ENCODE assay signal across 38 cellular contexts in the genomic region with DNA sequence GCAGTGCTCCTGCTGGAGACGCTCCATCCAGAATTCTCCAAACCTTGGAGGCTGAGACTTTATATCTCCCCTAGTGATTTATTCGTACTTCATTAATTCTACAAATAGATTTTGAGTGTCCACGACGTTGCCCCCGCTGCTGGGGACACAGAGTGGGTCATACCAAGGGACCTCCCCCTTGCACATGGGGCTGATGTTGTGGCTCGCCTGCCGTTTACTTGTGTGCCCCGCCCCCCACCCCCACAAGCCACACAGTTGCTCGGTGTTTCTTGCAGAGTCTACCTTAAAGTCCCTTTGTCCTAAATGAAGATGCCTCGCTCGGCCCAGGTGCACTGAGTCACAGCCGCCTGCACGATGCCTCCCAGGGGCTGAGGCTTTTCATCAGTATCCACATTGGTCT. TPM values are rescaled to one million over a fixed set of nuclear protein-coding genes. Genes with fewer than 3 reads are reported as not detected.
"Had no signal": no experiment of that assay in that cellular context is flagged by ENCODE, and none has a peak within 500 bp of the region (broad histone marks: within the 10 kb centered on the region; RNA-seq: fewer than 3 reads in every experiment).

No MANE protein-coding gene starts in this region.

- H3K4me1 ChIP-seq: adrenal gland, body of pancreas, breast epithelium had no signal

- H3K9me3 Mint-ChIP-seq: activated naive CD4-positive, alpha-beta T cell treated with anti-CD3 and anti-CD28 coated beads for 36 hours; activated naive CD4-positive, alpha-beta T cell treated with anti-CD3 and anti-CD28 coated beads, Interleukin-2, amount 10 ng/mL, durations not matched to agents 7 days and 5 days; activated naive CD4-positive, alpha-beta T cell treated with anti-CD3 and anti-CD28 coated beads, Interleukin-2, amount 50 U/mL, for 24 hours; activated naive CD4-positive, alpha-beta T cell treated with anti-CD3 and anti-CD28 coated beads, Interleukin-2, amount 50 U/mL, for 72 hours; activated naive CD8-positive, alpha-beta T cell treated with anti-CD3 and anti-CD28 coated beads for 36 hours; activated naive CD8-positive, alpha-beta T cell treated with anti-CD3 and anti-CD28 coated beads, Interleukin-2, amount 10 ng/mL, durations not matched to agents 7 days and 5 days; activated naive CD8-positive, alpha-beta T cell treated with anti-CD3 and anti-CD28 coated beads, Interleukin-2, amount 50 U/mL, for 24 hours; activated T-cell treated with anti-CD3 and anti-CD28 coated beads, Interleukin-2, amount 50 U/mL, for 24 hours; activated T-cell treated with anti-CD3 and anti-CD28 coated beads, Interleukin-2, amount 50 U/mL, for 4 hours; activated T-helper 1 cell treated with anti-CD3 and anti-CD28 coated beads, Interleukin-12 subunit alpha, Interleukin-12 subunit beta, Interleukin-2, Interleukin-4 antibody, amounts not matched to agents 30 ng/mL and 10 ng/mL and 1 ng/mL, durations not matched to agents 14 hours and 24 hours and 36 hours; activated T-helper 17 cell treated with anti-CD3 and anti-CD28 coated beads, Interleukin-2, amount 50 U/mL, for 72 hours; activated T-helper 2 cell treated with anti-CD3 and anti-CD28 coated beads, Interferon-gamma antibody, Interleukin-2, Interleukin-4, amounts not matched to agents 10 μg/mL and 5 μg/mL and 100 μg/mL, durations not matched to agents 14 hours and 24 hours and 36 hours; central memory CD8-positive, alpha-beta T cell had no signal

- H3K4me3 ChIP-seq: adrenal gland, ascending aorta, body of pancreas, breast epithelium, cardiac muscle cell had no signal

- H3K36me3 ChIP-seq: adrenal gland, ascending aorta, brain microvascular endothelial cell, breast epithelium, cardiac muscle cell had no signal

- H3K36me3 Mint-ChIP-seq: activated naive CD4-positive, alpha-beta T cell treated with anti-CD3 and anti-CD28 coated beads, Interleukin-2, amount 10 ng/mL, durations not matched to agents 7 days and 5 days; activated naive CD4-positive, alpha-beta T cell treated with anti-CD3 and anti-CD28 coated beads, Interleukin-2, amount 50 U/mL, for 24 hours; activated naive CD4-positive, alpha-beta T cell treated with anti-CD3 and anti-CD28 coated beads, Interleukin-2, amount 50 U/mL, for 72 hours; activated naive CD8-positive, alpha-beta T cell; activated naive CD8-positive, alpha-beta T cell treated with anti-CD3 and anti-CD28 coated beads for 36 hours; activated naive CD8-positive, alpha-beta T cell treated with anti-CD3 and anti-CD28 coated beads, Interleukin-2, amount 10 ng/mL, durations not matched to agents 7 days and 5 days; brain had no signal

- H3K4me1 Mint-ChIP-seq: activated naive CD4-positive, alpha-beta T cell treated with anti-CD3 and anti-CD28 coated beads, Interleukin-2, amount 10 ng/mL, durations not matched to agents 7 days and 5 days; activated naive CD4-positive, alpha-beta T cell treated with anti-CD3 and anti-CD28 coated beads, Interleukin-2, amount 50 U/mL, for 24 hours; activated naive CD8-positive, alpha-beta T cell treated with anti-CD3 and anti-CD28 coated beads for 36 hours; activated naive CD8-positive, alpha-beta T cell treated with anti-CD3 and anti-CD28 coated beads, Interleukin-2, amount 10 ng/mL, durations not matched to agents 7 days and 5 days; activated naive CD8-positive, alpha-beta T cell treated with anti-CD3 and anti-CD28 coated beads, Interleukin-2, amount 50 U/mL, for 24 hours; activated T-helper 17 cell treated with anti-CD3 and anti-CD28 coated beads, Interleukin-2, amount 50 U/mL, for 72 hours; central memory CD8-positive, alpha-beta T cell had no signal

- H3K27me3 ChIP-seq: adrenal gland, ascending aorta, body of pancreas, brain microvascular endothelial cell, breast epithelium, cardiac muscle cell had no signal

- DNase-seq: activated effector memory CD4-positive, alpha-beta T cell treated with anti-CD3 and anti-CD28 coated beads, Interleukin-2, amount 50 U/mL, for 16 hours; activated effector memory CD4-positive, alpha-beta T cell treated with Interleukin-2 at 50 U/mL for 16 hours; activated gamma-delta T cell; activated gamma-delta T cell treated with Interleukin-2 at 50 U/mL for 16 hours; activated naive CD4-positive, alpha-beta T cell; activated naive CD4-positive, alpha-beta T cell treated with anti-CD3 and anti-CD28 coated beads for 36 hours; activated naive CD4-positive, alpha-beta T cell treated with anti-CD3 and anti-CD28 coated beads, Interleukin-2, amount 10 ng/mL, durations not matched to agents 7 days and 5 days; activated naive CD4-positive, alpha-beta T cell treated with anti-CD3 and anti-CD28 coated beads, Interleukin-2, amount 50 U/mL, for 16 hours; activated naive CD4-positive, alpha-beta T cell treated with Interleukin-2 at 50 U/mL for 16 hours; activated naive CD8-positive, alpha-beta T cell treated with anti-CD3 and anti-CD28 coated beads for 36 hours; activated naive CD8-positive, alpha-beta T cell treated with anti-CD3 and anti-CD28 coated beads, Interleukin-2, amount 10 ng/mL, durations not matched to agents 7 days and 5 days; activated naive CD8-positive, alpha-beta T cell treated with anti-CD3 and anti-CD28 coated beads, Interleukin-2, amount 50 U/mL, for 24 hours; activated T-cell treated with anti-CD3 and anti-CD28 coated beads for 4 hours; activated T-cell treated with anti-CD3 and anti-CD28 coated beads, Interleukin-2, amount 50 U/mL, for 1 hour; activated T-cell treated with anti-CD3 and anti-CD28 coated beads, Interleukin-2, amount 50 U/mL, for 24 hours; activated T-cell treated with anti-CD3 and anti-CD28 coated beads, Interleukin-2, amount 50 U/mL, for 4 hours; activated T-cell treated with anti-CD3 and anti-CD28 coated beads, Interleukin-2, amount 50 U/mL, for 48 hours; adrenal gland; amniotic stem cell; amygdala; anterior cingulate cortex; aorta; body of pancreas; brain microvascular endothelial cell; caudate nucleus; central memory CD4-positive, alpha-beta T cell; cerebellar nuclear complex had no signal

- H3K27ac Mint-ChIP-seq: activated naive CD4-positive, alpha-beta T cell treated with anti-CD3 and anti-CD28 coated beads for 36 hours; activated naive CD4-positive, alpha-beta T cell treated with anti-CD3 and anti-CD28 coated beads, Interleukin-2, amount 10 ng/mL, durations not matched to agents 7 days and 5 days; activated naive CD4-positive, alpha-beta T cell treated with anti-CD3 and anti-CD28 coated beads, Interleukin-2, amount 50 U/mL, for 24 hours; activated naive CD4-positive, alpha-beta T cell treated with anti-CD3 and anti-CD28 coated beads, Interleukin-2, amount 50 U/mL, for 72 hours; activated naive CD8-positive, alpha-beta T cell; activated naive CD8-positive, alpha-beta T cell treated with anti-CD3 and anti-CD28 coated beads for 36 hours; activated naive CD8-positive, alpha-beta T cell treated with anti-CD3 and anti-CD28 coated beads, Interleukin-2, amount 10 ng/mL, durations not matched to agents 7 days and 5 days; activated naive CD8-positive, alpha-beta T cell treated with anti-CD3 and anti-CD28 coated beads, Interleukin-2, amount 50 U/mL, for 24 hours; activated T-cell treated with anti-CD3 and anti-CD28 coated beads, Interleukin-2, amount 50 U/mL, for 24 hours; activated T-helper 1 cell treated with anti-CD3 and anti-CD28 coated beads, Interleukin-12 subunit alpha, Interleukin-12 subunit beta, Interleukin-2, Interleukin-4 antibody, amounts not matched to agents 30 ng/mL and 10 ng/mL and 1 ng/mL, durations not matched to agents 14 hours and 24 hours and 36 hours; activated T-helper 17 cell treated with anti-CD3 and anti-CD28 coated beads, Interleukin-2, amount 50 U/mL, for 72 hours; activated T-helper 2 cell treated with anti-CD3 and anti-CD28 coated beads, Interferon-gamma antibody, Interleukin-2, Interleukin-4, amounts not matched to agents 10 μg/mL and 5 μg/mL and 100 μg/mL, durations not matched to agents 14 hours and 24 hours and 36 hours had no signal

- H3K9me3 ChIP-seq: adrenal gland, ascending aorta, body of pancreas, breast epithelium had no signal

- ATAC-seq: activated naive CD4-positive, alpha-beta T cell treated with anti-CD3 and anti-CD28 coated beads, Interleukin-2, amount 50 U/mL, for 72 hours; activated naive CD8-positive, alpha-beta T cell treated with anti-CD3 and anti-CD28 coated beads, Interleukin-2, amount 50 U/mL, for 24 hours; activated T-cell treated with anti-CD3 and anti-CD28 coated beads, Interleukin-2, amount 50 U/mL, for 4 hours; activated T-helper 17 cell treated with anti-CD3 and anti-CD28 coated beads, Interleukin-2, amount 50 U/mL, for 72 hours; body of pancreas had no signal

- H3K27ac ChIP-seq: adrenal gland, ascending aorta, body of pancreas, brain microvascular endothelial cell, breast epithelium, cardiac muscle cell had no signal

- H3K4me3 Mint-ChIP-seq: activated naive CD4-positive, alpha-beta T cell treated with anti-CD3 and anti-CD28 coated beads for 36 hours; activated naive CD4-positive, alpha-beta T cell treated with anti-CD3 and anti-CD28 coated beads, Interleukin-2, amount 10 ng/mL, durations not matched to agents 7 days and 5 days; activated naive CD4-positive, alpha-beta T cell treated with anti-CD3 and anti-CD28 coated beads, Interleukin-2, amount 50 U/mL, for 24 hours; activated naive CD8-positive, alpha-beta T cell; activated naive CD8-positive, alpha-beta T cell treated with anti-CD3 and anti-CD28 coated beads for 36 hours; activated naive CD8-positive, alpha-beta T cell treated with anti-CD3 and anti-CD28 coated beads, Interleukin-2, amount 10 ng/mL, durations not matched to agents 7 days and 5 days; activated naive CD8-positive, alpha-beta T cell treated with anti-CD3 and anti-CD28 coated beads, Interleukin-2, amount 50 U/mL, for 24 hours; activated T-cell treated with anti-CD3 and anti-CD28 coated beads, Interleukin-2, amount 50 U/mL, for 24 hours; activated T-cell treated with anti-CD3 and anti-CD28 coated beads, Interleukin-2, amount 50 U/mL, for 4 hours; activated T-helper 1 cell treated with anti-CD3 and anti-CD28 coated beads, Interleukin-12 subunit alpha, Interleukin-12 subunit beta, Interleukin-2, Interleukin-4 antibody, amounts not matched to agents 30 ng/mL and 10 ng/mL and 1 ng/mL, durations not matched to agents 14 hours and 24 hours and 36 hours; activated T-helper 17 cell treated with anti-CD3 and anti-CD28 coated beads, Interleukin-2, amount 50 U/mL, for 72 hours; brain; central memory CD8-positive, alpha-beta T cell had no signal

- H3K27me3 Mint-ChIP-seq: activated naive CD4-positive, alpha-beta T cell treated with anti-CD3 and anti-CD28 coated beads, Interleukin-2, amount 50 U/mL, for 24 hours; activated naive CD8-positive, alpha-beta T cell treated with anti-CD3 and anti-CD28 coated beads for 36 hours; activated naive CD8-positive, alpha-beta T cell treated with anti-CD3 and anti-CD28 coated beads, Interleukin-2, amount 50 U/mL, for 24 hours; activated T-cell treated with anti-CD3 and anti-CD28 coated beads, Interleukin-2, amount 50 U/mL, for 24 hours; central memory CD8-positive, alpha-beta T cell had no signal

RNA-seq across cellular contexts. Expression of a gene that starts 20.3 kb away (rescaled TPM):
- total RNA-seq: activated naive CD4-positive, alpha-beta T cell treated with anti-CD3 and anti-CD28 coated beads for 36 hours; activated naive CD4-positive, alpha-beta T cell treated with anti-CD3 and anti-CD28 coated beads, Interleukin-2, amount 50 U/mL, for 72 hours; activated naive CD8-positive, alpha-beta T cell treated with anti-CD3 and anti-CD28 coated beads for 36 hours; activated naive CD8-positive, alpha-beta T cell treated with anti-CD3 and anti-CD28 coated beads, Interleukin-2, amount 10 ng/mL, durations not matched to agents 7 days and 5 days; activated T-helper 1 cell treated with anti-CD3 and anti-CD28 coated beads, Interleukin-12 subunit alpha, Interleukin-12 subunit beta, Interleukin-2, Interleukin-4 antibody, amounts not matched to agents 30 ng/mL and 10 ng/mL and 1 ng/mL, durations not matched to agents 14 hours and 24 hours and 36 hours; activated T-helper 17 cell treated with anti-CD3 and anti-CD28 coated beads, Interleukin-2, amount 50 U/mL, for 72 hours; activated T-helper 2 cell treated with anti-CD3 and anti-CD28 coated beads, Interferon-gamma antibody, Interleukin-2, Interleukin-4, amounts not matched to agents 10 μg/mL and 5 μg/mL and 100 μg/mL, durations not matched to agents 14 hours and 24 hours and 36 hours had no signal
